ENCODE assay signal across 18 cellular contexts in the genomic region with DNA sequence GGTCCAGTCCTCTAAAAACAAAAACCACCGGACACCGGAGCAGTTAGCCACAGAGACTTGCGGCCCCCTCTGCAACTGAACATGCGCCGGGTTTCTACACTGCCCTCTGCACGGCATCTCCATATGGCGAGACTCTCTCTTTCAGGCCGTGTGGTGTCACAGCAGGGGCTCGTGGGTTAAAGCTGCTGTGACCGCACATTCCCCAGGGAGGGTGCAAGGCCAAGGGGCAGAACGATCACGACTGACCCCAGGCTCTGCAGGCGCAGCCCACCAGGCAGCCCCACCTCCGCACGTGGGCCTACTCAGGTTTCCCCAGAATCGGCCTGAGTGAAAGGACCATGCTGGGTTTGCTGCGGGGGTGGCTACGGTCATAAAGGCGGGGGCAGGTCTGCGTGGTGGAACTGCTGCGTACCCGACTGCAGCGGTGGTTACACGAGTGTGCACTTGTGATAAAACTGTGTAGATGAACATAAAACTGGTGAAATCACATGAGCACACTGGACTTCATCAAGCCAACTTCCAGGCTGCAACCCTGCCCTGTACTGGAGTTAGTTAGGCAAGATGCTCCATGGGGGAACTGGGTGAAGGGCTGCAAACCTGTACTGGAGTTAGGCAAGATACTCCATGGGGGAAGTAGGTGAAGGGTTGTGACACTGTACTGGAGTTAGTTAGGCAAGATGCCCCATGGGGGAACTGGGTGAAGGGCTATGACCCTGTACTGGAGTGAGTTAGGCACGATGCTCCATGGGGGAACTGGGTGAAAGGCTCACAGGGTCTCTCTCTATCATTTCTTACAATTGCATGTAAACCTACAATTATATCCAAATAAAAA.
DNase-seq lines count a peak whose midpoint lies in the region; ATAC-seq and TF ChIP-seq lines count a peak whose summit lies in the region.
"Had no signal": no experiment of that assay in that cellular context is flagged by ENCODE, and none has a peak within 500 bp of the region (broad histone marks: within the 10 kb centered on the region; RNA-seq: fewer than 3 reads in every experiment).

No MANE protein-coding gene starts in this region.

- H3K27ac ChIP-seq in heart right ventricle (no peak overlapping the region), WERI-Rb-1 (no peak overlapping the region; the same call in 1 of the 2 replicates), left lung (no peak overlapping the region), testis (no peak overlapping the region)
- H3K27ac ChIP-seq: hepatocyte had no signal

- H3K4me3 ChIP-seq in heart right ventricle (no peak overlapping the region), WERI-Rb-1 (ENCODE audit: low read depth, low read length) (peak overlapping the region; percentile 21), left lung (no peak overlapping the region), testis (no peak overlapping the region)
- H3K4me3 ChIP-seq: hepatocyte had no signal

- 54% methylated on average over 25 of the region's 25 CpGs for WGBS in heart right ventricle, 2 donors
- WGBS in testis, 2 donors: 44 to 60% methylated on average over 21 to 25 of the region's 25 CpGs

- H3K9me3 ChIP-seq in heart right ventricle (no peaks in the 10 kb centered on the region), WERI-Rb-1 (ENCODE audit: severe bottlenecking) (no peaks in the 10 kb centered on the region), left lung (no peaks in the 10 kb centered on the region), testis (no peaks in the 10 kb centered on the region)

- H3K4me1 ChIP-seq in heart right ventricle (no peaks in the 10 kb centered on the region), left lung (no peaks in the 10 kb centered on the region), testis (no peaks in the 10 kb centered on the region)

- peaks cover 0 to 74% (median 42%) of the 10 kb centered on the region in 7 donors for H3K27me3 ChIP-seq in heart right ventricle
- no peaks in the 10 kb centered on the region for H3K27me3 ChIP-seq in WERI-Rb-1 (ENCODE audit: insufficient read depth, low read depth, severe bottlenecking)
- peaks cover 0 to 68% of the 10 kb centered on the region in 2 donors for H3K27me3 ChIP-seq in left lung
- no peaks in the 10 kb centered on the region for H3K27me3 ChIP-seq in testis
- H3K27me3 ChIP-seq: hepatocyte had no signal

- ATAC-seq in Right ventricle myocardium inferior (no peak), heart right ventricle (no peak), left lung (no peak), GM21529 (IDR thresholded peaks at IDR 0.05; ENCODE audit: unreplicated experiment) (no peak), GM21515 (IDR thresholded peaks at IDR 0.05; ENCODE audit: unreplicated experiment) (no peak)
- ATAC-seq: effector memory CD8-positive, alpha-beta T cell had no signal

- DNase-seq in Right ventricle myocardium inferior (ENCODE audit: missing footprints) (peak; percentile 45), heart right ventricle (no peak), WERI-Rb-1 (peak; percentile 55), left lung (peak; percentile 21 to 36), testis (peak; percentile 7), foreskin melanocyte (no peak)
- DNase-seq: activated naive CD4-positive, alpha-beta T cell; anterior cingulate cortex; CD4-positive, alpha-beta T cell; effector memory CD8-positive, alpha-beta T cell; midbrain; NCI-H1048; NCI-H510A treated with DMSO at 0.1 percent for 48 hours; SHP77 treated with DMSO at 0.1 percent for 48 hours; stimulated activated CD4-positive, alpha-beta T cell treated with anti-CD3 and anti-CD28 coated beads, Interleukin-15, amount 100 ng/mL, for 24 hours had no signal

- H3K36me3 ChIP-seq in heart right ventricle: no peaks in the 10 kb centered on the region
- no peaks in the 10 kb centered on the region for H3K36me3 ChIP-seq in WERI-Rb-1
- no peaks in the 10 kb centered on the region for H3K36me3 ChIP-seq in left lung
- H3K36me3 ChIP-seq in testis (ENCODE audit: low read depth, missing control alignments): no peaks in the 10 kb centered on the region

- intact Hi-C loops in Right ventricle myocardium inferior (cut with DNase I): no loop called here
- intact Hi-C loops in heart right ventricle (cut with DNase I): loop anchor here in 1 of 10 donors (5.0 kb wide), 1 partner anchor 973 kb away; no protein-coding TSS in a partner anchor
- intact Hi-C loops in left lung (cut with DNase I): no loop called here
- intact Hi-C loops in testis (cut with DNase I; ENCODE audit: low total_unique reads): no loop called here

- no peak for TF ChIP-seq POLR2A in testis (IDR thresholded peaks at IDR 0.05)

- TF ChIP-seq CTCF in heart right ventricle (IDR thresholded peaks at IDR 0.05): no peak
- no peak for TF ChIP-seq CTCF in WERI-Rb-1 (IDR thresholded peaks at IDR 0.05; ENCODE audit: low read depth, low read length)
- no peak for TF ChIP-seq CTCF in left lung (IDR thresholded peaks at IDR 0.05)
- no peak for TF ChIP-seq CTCF in testis (IDR thresholded peaks at IDR 0.05)

Comparison
In these comparisons a context has a peak if more than half of its experiments do, and no peak if none do; other contexts are left out.
1. DNase-seq: peak in Right ventricle myocardium inferior (single experiment), WERI-Rb-1 (single experiment), left lung (2 of 2) and testis (single experiment); none in heart right ventricle (0 of 2) and foreskin melanocyte (single experiment).